Comparison of ENCODE assay signal across 7 cellular contexts in genomic region chrX:3461411-3461811, GRCh38.
A peak's percentile ranks its signal among the peaks of the same experiment; 100 is the strongest.
DNase-seq lines count a peak whose midpoint lies in the region; TF ChIP-seq lines count a peak whose summit lies in the region.
"Not testable (repeated sequence)": the region's sequence is repeated elsewhere in the genome, so short reads cannot be mapped to it uniquely, and the experiment has no call there.

No MANE protein-coding gene starts in this region.

- peak overlapping the region; percentile 91 for H3K27ac Mint-ChIP-seq in osteocyte (ENCODE audit: unreplicated experiment)

- peak overlapping the region; percentile 67 for H3K4me3 Mint-ChIP-seq in osteocyte (ENCODE audit: unreplicated experiment)

- H3K4me3 ChIP-seq in breast epithelium, result peak overlapping the region in 2 of 3 donors; percentile 9 to 28
- peak overlapping the region; percentile 33 for H3K4me3 ChIP-seq in fibroblast of villous mesenchyme (ENCODE audit: low read depth, low read length)

- H3K36me3 ChIP-seq in breast epithelium, result not testable (repeated sequence)

- not testable (repeated sequence) for H3K4me1 ChIP-seq in breast epithelium

- not testable (repeated sequence) for TF ChIP-seq POLR2A in breast epithelium (IDR thresholded peaks at IDR 0.05)

- H3K27me3 Mint-ChIP-seq in osteocyte (ENCODE audit: unreplicated experiment), result not testable (repeated sequence)

- intact Hi-C loops in breast epithelium (cut with DNase I; ENCODE audit: low total_unique reads), result not testable (repeated sequence)

- H3K9me3 ChIP-seq in breast epithelium, result not testable (repeated sequence)

- DNase-seq in AG09319 (ENCODE audit: extremely low read depth, low read depth) (peak; percentile 72), GM03348 (ENCODE audit: low spot score) (peak; percentile 4), M059J (ENCODE audit: low read depth) (peak; percentile 64), RPMI7951 (ENCODE audit: low read depth) (peak; percentile 73), fibroblast of villous mesenchyme (ENCODE audit: low read depth) (peak; percentile 49)
- not testable (repeated sequence) for DNase-seq in breast epithelium (ENCODE audit: low spot score in 2 of 2); osteocyte (ENCODE audit: extremely low spot score, unreplicated experiment)

- H3K4me1 Mint-ChIP-seq in osteocyte (ENCODE audit: unreplicated experiment), result peaks cover 47% of the 10 kb centered on the region

- not testable (repeated sequence) for H3K27me3 ChIP-seq in breast epithelium

- H3K9me3 Mint-ChIP-seq in osteocyte (ENCODE audit: unreplicated experiment), result peaks cover 11% of the 10 kb centered on the region

- not testable (repeated sequence) for TF ChIP-seq CTCF in AG09319 (IDR thresholded peaks at IDR 0.05; ENCODE audit: low read depth, low read length); breast epithelium (IDR thresholded peaks at IDR 0.05); fibroblast of villous mesenchyme (IDR thresholded peaks at IDR 0.05; ENCODE audit: insufficient read depth, low read depth, low read length); osteocyte (IDR thresholded peaks at IDR 0.05)

- H3K36me3 Mint-ChIP-seq in osteocyte (ENCODE audit: unreplicated experiment), result not testable (repeated sequence)

- peak overlapping the region in 1 of 2 donors; percentile 12 for H3K27ac ChIP-seq in breast epithelium
